1 cellular context compared by ENCODE assay signal in the genomic region with DNA sequence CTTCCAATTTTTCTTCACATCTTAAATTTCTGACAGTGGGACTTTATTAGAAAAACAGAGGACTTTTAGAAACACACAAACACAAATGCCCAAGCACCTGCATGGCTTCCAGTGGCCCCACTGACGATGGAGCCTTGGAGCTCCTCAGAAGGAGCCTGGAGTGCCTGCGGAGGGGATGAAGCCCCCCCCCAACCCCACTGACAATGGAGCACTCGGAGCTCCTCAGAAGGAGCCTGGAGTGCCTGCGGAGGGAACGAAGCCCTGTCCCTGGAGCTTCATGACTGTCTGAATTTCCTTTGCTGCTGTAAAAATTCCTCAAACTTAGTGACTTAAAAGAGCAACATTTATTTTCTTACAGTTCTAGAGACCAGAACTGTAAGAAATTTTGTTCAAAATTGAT.
TF ChIP-seq lines count a peak whose summit lies in the region.

No MANE protein-coding gene starts in this region.

TF ChIP-seq in GM23338, 12 proteins besides CTCF, POLR2A, EP300 and RAD21 (continued from another document):
- TF ChIP-seq, protein P1, sequence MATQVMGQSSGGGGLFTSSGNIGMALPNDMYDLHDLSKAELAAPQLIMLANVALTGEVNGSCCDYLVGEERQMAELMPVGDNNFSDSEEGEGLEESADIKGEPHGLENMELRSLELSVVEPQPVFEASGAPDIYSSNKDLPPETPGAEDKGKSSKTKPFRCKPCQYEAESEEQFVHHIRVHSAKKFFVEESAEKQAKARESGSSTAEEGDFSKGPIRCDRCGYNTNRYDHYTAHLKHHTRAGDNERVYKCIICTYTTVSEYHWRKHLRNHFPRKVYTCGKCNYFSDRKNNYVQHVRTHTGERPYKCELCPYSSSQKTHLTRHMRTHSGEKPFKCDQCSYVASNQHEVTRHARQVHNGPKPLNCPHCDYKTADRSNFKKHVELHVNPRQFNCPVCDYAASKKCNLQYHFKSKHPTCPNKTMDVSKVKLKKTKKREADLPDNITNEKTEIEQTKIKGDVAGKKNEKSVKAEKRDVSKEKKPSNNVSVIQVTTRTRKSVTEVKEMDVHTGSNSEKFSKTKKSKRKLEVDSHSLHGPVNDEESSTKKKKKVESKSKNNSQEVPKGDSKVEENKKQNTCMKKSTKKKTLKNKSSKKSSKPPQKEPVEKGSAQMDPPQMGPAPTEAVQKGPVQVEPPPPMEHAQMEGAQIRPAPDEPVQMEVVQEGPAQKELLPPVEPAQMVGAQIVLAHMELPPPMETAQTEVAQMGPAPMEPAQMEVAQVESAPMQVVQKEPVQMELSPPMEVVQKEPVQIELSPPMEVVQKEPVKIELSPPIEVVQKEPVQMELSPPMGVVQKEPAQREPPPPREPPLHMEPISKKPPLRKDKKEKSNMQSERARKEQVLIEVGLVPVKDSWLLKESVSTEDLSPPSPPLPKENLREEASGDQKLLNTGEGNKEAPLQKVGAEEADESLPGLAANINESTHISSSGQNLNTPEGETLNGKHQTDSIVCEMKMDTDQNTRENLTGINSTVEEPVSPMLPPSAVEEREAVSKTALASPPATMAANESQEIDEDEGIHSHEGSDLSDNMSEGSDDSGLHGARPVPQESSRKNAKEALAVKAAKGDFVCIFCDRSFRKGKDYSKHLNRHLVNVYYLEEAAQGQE (IDR thresholded peaks at IDR 0.05; ENCODE audit: unreplicated experiment), result no peak
- TF ChIP-seq ZNF331 (CRISPR knock-in tag; IDR thresholded peaks at IDR 0.05; ENCODE audit: low read depth) (no peak), STAT1 (IDR thresholded peaks at IDR 0.05; ENCODE audit: unreplicated experiment) (no peak), CREB1 (CRISPR knock-in tag; IDR thresholded peaks at IDR 0.05; ENCODE audit: low read depth) (no peak), EZH2phosphoT487 (IDR thresholded peaks at IDR 0.05; ENCODE audit: unreplicated experiment) (no peak)
- TF ChIP-seq, protein P2, sequence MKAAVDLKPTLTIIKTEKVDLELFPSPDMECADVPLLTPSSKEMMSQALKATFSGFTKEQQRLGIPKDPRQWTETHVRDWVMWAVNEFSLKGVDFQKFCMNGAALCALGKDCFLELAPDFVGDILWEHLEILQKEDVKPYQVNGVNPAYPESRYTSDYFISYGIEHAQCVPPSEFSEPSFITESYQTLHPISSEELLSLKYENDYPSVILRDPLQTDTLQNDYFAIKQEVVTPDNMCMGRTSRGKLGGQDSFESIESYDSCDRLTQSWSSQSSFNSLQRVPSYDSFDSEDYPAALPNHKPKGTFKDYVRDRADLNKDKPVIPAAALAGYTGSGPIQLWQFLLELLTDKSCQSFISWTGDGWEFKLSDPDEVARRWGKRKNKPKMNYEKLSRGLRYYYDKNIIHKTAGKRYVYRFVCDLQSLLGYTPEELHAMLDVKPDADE (IDR thresholded peaks at IDR 0.05), result no peak
